ENCODE assay signal across 7 cellular contexts in genomic region chr2:121649652-121650553, GRCh38. TPM values are rescaled to one million over a fixed set of nuclear protein-coding genes. Genes with fewer than 3 reads are reported as not detected.
DNase-seq lines count a peak whose midpoint lies in the region; ATAC-seq, FAIRE-seq and TF ChIP-seq lines count a peak whose summit lies in the region.

No MANE protein-coding gene starts in this region.

- no peaks in the 10 kb centered on the region for H3K9me3 ChIP-seq in body of pancreas

- no peak for TF ChIP-seq CTCF in body of pancreas (IDR thresholded peaks at IDR 0.05)

- peaks cover 37% of the 10 kb centered on the region for H3K4me1 ChIP-seq in body of pancreas

- WGBS in body of pancreas, 2 donors: 0 to 1% methylated on average over 29 to 51 of the region's 51 CpGs

- DNase-seq in NCI-H2107 (lab: John Stamatoyannopoulos, UW) (peak; percentile 54), body of pancreas (peak; percentile 87 to 94 (median 91)), skeletal muscle cell (ENCODE audit: low read depth) (peak; percentile 81)

- TF ChIP-seq POLR2A in body of pancreas (IDR thresholded peaks at IDR 0.05): peak in 2 of 3 donors; percentile 67

- FAIRE-seq in TTC549 (lab: Jason Lieb, UNC): peak; percentile 11

- H3K36me3 ChIP-seq in body of pancreas (replicated peaks in 1 of 2; ENCODE audit: insufficient read depth in 1 of 2, low read depth in 2 of 2): no peaks in the 10 kb centered on the region

- ATAC-seq in GM18520 (IDR thresholded peaks at IDR 0.05; ENCODE audit: unreplicated experiment) (peak; percentile 26), HG03064 (IDR thresholded peaks at IDR 0.05; ENCODE audit: low read depth, unreplicated experiment) (peak; percentile 55), body of pancreas (peak; percentile 79)

- H3K4me3 ChIP-seq in body of pancreas: peak overlapping the region; percentile 46 to 82
- peak overlapping the region; percentile 88 for H3K4me3 ChIP-seq in iPS-11a (ENCODE audit: low read depth, low read length)
- peak overlapping the region; percentile 94 for H3K4me3 ChIP-seq in skeletal muscle cell (ENCODE audit: low read depth, low read length)

- H3K27ac ChIP-seq in body of pancreas: peak overlapping the region; percentile 74 to 99 (median 92)

- intact Hi-C loops in body of pancreas (cut with DNase I): loop anchor here (10.0 kb wide), 1 partner anchor 125 kb away; no protein-coding TSS in a partner anchor

- H3K27me3 ChIP-seq in body of pancreas: no peaks in the 10 kb centered on the region

RNA-seq across cellular contexts. Expression of gene CLASP1, which starts 0.6 kb away (rescaled TPM):
- 10 to 100 TPM; 28.5 to 44.2 TPM for total RNA-seq in body of pancreas

Comparison
In these comparisons a context has a peak if more than half of its experiments do, and no peak if none do; other contexts are left out.
1. Peak in every context shown above with its lines: DNase-seq, ATAC-seq, H3K4me3 ChIP-seq and H3K27ac ChIP-seq.
2. ATAC-seq: peak in every context shown above with its lines; median percentile 79 in body of pancreas; 55 in HG03064; 26 in GM18520.